In the genomic region with DNA sequence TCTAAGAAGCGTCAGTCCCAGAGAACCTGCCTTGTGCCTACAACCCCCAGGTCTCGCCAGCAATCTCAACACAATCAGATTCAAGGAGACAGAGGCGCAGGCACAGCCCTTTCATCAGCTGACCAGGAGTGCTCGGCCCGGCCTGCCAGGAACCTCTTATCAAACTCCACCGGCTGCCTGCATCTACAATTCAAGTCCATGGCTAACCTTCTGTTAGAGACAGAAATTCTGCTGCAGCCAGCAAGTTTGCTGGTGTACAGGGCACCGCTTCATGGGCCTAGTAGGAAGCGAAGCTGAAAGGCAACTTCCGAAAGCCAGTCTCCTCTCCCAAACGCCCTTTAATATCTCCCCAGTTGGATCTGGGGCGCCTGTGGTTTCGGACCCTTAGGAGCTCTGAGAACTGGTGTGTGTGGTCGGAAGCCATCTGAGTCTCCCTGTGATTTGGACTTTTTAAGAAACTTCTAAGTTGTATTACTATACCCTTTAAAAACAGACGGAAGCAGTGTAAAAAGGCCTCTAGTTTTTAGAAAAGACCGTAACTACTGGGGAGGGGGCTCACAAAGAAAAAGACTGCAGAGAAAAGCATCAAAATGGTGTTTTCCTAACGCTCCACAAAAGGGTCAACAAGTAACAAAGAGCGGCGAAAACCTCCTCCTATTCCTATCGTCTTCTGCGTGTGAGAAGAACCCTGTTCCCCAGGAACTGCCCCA, we compare ENCODE assay signal across 8 cellular contexts. TPM values are rescaled to one million over a fixed set of nuclear protein-coding genes. Genes with fewer than 3 reads are reported as not detected.
DNase-seq lines count a peak whose midpoint lies in the region; ATAC-seq lines count a peak whose summit lies in the region.

No MANE protein-coding gene starts in this region.

- H3K9me3 ChIP-seq in neuron (ENCODE audit: low read length), result no peaks in the 10 kb centered on the region

- peak overlapping the region; percentile 64 for H2AFZ ChIP-seq in neuron (ENCODE audit: low read depth, low read length)

- peaks cover 20% of the 10 kb centered on the region for H3K4me1 ChIP-seq in neuron (ENCODE audit: insufficient read depth, low read length)

- peaks cover 61% of the 10 kb centered on the region for H3K4me1 Mint-ChIP-seq in activated T-cell treated with anti-CD3 and anti-CD28 coated beads, Interleukin-2, amount 50 U/mL, for 72 hours (ENCODE audit: low read depth)

- peak overlapping the region; percentile 89 to 99 for H3K4me3 Mint-ChIP-seq in activated T-cell treated with anti-CD3 and anti-CD28 coated beads, Interleukin-2, amount 50 U/mL, for 72 hours

- H3K36me3 ChIP-seq in neuron (ENCODE audit: insufficient read depth, low read length), result peaks cover 2% of the 10 kb centered on the region

- no peaks in the 10 kb centered on the region for H3K27me3 ChIP-seq in neuron (ENCODE audit: insufficient read depth, low read length)

- no peak for ATAC-seq in activated T-cell treated with anti-CD3 and anti-CD28 coated beads, Interleukin-2, amount 50 U/mL, for 72 hours (replicated peaks in 1 of 2)
- ATAC-seq in HG03139 (IDR thresholded peaks at IDR 0.05; ENCODE audit: unreplicated experiment) (no peak), HG03520 (IDR thresholded peaks at IDR 0.05; ENCODE audit: unreplicated experiment) (no peak)

- H3K9me3 Mint-ChIP-seq in activated T-cell treated with anti-CD3 and anti-CD28 coated beads, Interleukin-2, amount 50 U/mL, for 72 hours, result no peaks in the 10 kb centered on the region

- no peaks in the 10 kb centered on the region for H3K27me3 Mint-ChIP-seq in activated T-cell treated with anti-CD3 and anti-CD28 coated beads, Interleukin-2, amount 50 U/mL, for 72 hours (ENCODE audit: low read depth)

- peak; percentile 58 for DNase-seq in Daoy (ENCODE audit: low read depth)
- DNase-seq in NCI-H1105 (lab: John Stamatoyannopoulos, UW), result peak; percentile 44
- DNase-seq in activated T-cell treated with anti-CD3 and anti-CD28 coated beads, Interleukin-2, amount 50 U/mL, for 72 hours, result peak in 1 of 2 donors; percentile 30
- peak; percentile 14 for DNase-seq in globus pallidus (ENCODE audit: low spot score)
- DNase-seq in NCI-H187 (lab: John Stamatoyannopoulos, UW), result no peak

- H3K4me3 ChIP-seq in neuron (ENCODE audit: low read length), result peak overlapping the region; percentile 64

- peaks cover 23 to 52% of the 10 kb centered on the region in 2 donors for H3K36me3 Mint-ChIP-seq in activated T-cell treated with anti-CD3 and anti-CD28 coated beads, Interleukin-2, amount 50 U/mL, for 72 hours (ENCODE audit: insufficient read depth in 2 of 2)

- H3K27ac Mint-ChIP-seq in activated T-cell treated with anti-CD3 and anti-CD28 coated beads, Interleukin-2, amount 50 U/mL, for 72 hours, result peak overlapping the region; percentile 98

RNA-seq across cellular contexts. Expression of gene EZR, which starts 1.7 kb away (rescaled TPM):
- 314 and 325 TPM in 2 replicates for total RNA-seq in Daoy (2014; rRNA removed; shearing (Covaris generic))
- 100 to 1,000 TPM; 167 to 177 TPM for total RNA-seq in activated T-cell treated with anti-CD3 and anti-CD28 coated beads, Interleukin-2, amount 50 U/mL, for 72 hours

Comparison
In these comparisons a context has a peak if more than half of its experiments do, and no peak if none do; other contexts are left out.
1. DNase-seq: peak in Daoy (single experiment), NCI-H1105 (single experiment) and globus pallidus (single experiment); none in NCI-H187 (0 of 2).